In the genomic region with DNA sequence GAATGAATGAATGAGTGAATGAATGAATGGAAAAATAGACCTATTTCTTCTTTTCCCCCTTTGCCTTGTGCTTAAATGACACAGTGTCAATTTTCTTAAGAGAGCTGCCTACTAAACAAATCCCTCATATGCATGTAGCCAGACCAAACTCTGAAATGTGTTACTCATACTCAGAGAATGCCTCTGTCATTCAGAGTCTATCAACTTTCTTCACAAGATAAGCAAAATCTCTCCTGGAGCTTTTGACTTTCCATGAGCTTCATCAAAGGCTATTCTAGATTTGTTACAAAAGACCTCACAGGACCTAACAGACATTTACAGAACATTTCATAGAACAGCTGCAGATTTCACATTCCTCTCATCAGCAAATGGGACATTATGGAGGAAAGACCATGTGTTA, we compare ENCODE assay signal across 1 cellular context.
TF ChIP-seq lines count a peak whose summit lies in the region.

No MANE protein-coding gene starts in this region.

TF ChIP-seq in IMR-90, 13 proteins besides CTCF, POLR2A, EP300 and RAD21:
- TF ChIP-seq BHLHE40 (IDR thresholded peaks at IDR 0.05; ENCODE audit: low read depth, low read length) = no peak
- no peak for TF ChIP-seq MXI1 (IDR thresholded peaks at IDR 0.05; ENCODE audit: borderline replicate concordance, low read depth, low read length)
- no peak for TF ChIP-seq FOS (IDR thresholded peaks at IDR 0.05; ENCODE audit: low read depth, low read length)
- TF ChIP-seq NFE2L2 (IDR thresholded peaks at IDR 0.05; ENCODE audit: low read depth, low read length) = no peak
- TF ChIP-seq, protein P1, sequence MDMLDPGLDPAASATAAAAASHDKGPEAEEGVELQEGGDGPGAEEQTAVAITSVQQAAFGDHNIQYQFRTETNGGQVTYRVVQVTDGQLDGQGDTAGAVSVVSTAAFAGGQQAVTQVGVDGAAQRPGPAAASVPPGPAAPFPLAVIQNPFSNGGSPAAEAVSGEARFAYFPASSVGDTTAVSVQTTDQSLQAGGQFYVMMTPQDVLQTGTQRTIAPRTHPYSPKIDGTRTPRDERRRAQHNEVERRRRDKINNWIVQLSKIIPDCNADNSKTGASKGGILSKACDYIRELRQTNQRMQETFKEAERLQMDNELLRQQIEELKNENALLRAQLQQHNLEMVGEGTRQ (IDR thresholded peaks at IDR 0.05; ENCODE audit: low read depth, low read length) = no peak
- no peak for TF ChIP-seq CHD1 (IDR thresholded peaks at IDR 0.05; ENCODE audit: low read depth, low read length)
- TF ChIP-seq RCOR1 (IDR thresholded peaks at IDR 0.05; ENCODE audit: insufficient replicate concordance, low read length) = no peak
- TF ChIP-seq MAFK (IDR thresholded peaks at IDR 0.05; ENCODE audit: low read depth, low read length) = no peak
- TF ChIP-seq, protein P2, sequence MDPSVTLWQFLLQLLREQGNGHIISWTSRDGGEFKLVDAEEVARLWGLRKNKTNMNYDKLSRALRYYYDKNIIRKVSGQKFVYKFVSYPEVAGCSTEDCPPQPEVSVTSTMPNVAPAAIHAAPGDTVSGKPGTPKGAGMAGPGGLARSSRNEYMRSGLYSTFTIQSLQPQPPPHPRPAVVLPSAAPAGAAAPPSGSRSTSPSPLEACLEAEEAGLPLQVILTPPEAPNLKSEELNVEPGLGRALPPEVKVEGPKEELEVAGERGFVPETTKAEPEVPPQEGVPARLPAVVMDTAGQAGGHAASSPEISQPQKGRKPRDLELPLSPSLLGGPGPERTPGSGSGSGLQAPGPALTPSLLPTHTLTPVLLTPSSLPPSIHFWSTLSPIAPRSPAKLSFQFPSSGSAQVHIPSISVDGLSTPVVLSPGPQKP (IDR thresholded peaks at IDR 0.05; ENCODE audit: borderline replicate concordance, low read depth, low read length) = no peak
- TF ChIP-seq MAZ (IDR thresholded peaks at IDR 0.05; ENCODE audit: borderline replicate concordance, low read depth, low read length) = no peak
- no peak for TF ChIP-seq SMC3 (IDR thresholded peaks at IDR 0.05; ENCODE audit: low read depth, low read length)
- no peak for TF ChIP-seq RFX5 (IDR thresholded peaks at IDR 0.05; ENCODE audit: low read depth, low read length)
- no peak for TF ChIP-seq CEBPB (IDR thresholded peaks at IDR 0.05; ENCODE audit: low read depth, low read length)
